Comparison of ENCODE assay signal across 25 cellular contexts in the genomic region with DNA sequence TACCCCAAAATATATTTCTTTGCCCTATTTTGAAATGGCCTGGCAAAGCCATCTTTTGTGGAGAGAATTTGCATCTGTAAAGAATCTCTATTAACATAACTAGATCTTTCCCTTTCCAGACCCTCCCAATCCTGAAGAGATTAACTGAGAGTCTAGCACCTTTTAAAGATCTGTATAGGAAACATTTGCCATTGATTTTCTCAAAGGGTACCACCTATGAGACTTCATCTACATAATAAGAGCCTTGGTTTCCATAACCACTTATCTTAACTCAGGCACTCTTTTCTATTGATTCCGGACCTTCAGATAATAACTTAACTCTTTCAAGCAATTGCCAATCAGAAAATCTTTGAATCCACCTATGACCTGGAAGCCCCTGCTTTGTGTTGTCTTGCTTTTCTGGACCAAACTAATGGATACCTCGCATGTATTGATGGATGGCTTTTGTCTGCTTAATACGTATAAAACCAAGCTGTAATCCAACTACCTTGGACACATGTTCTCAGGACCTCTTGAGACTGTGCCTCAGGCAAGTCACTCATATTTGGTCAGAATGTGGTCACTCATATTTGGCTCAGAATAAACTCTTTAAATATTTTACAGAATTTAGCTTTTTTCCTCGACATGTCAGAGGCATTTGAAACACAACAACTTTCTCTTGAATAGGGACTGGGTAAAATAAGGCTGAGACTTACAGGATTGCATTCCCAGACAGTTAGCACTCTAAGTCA. TPM values are rescaled to one million over a fixed set of nuclear protein-coding genes. Genes with fewer than 3 reads are reported as not detected.
DNase-seq lines count a peak whose midpoint lies in the region; TF ChIP-seq lines count a peak whose summit lies in the region.
"Had no signal": no experiment of that assay in that cellular context is flagged by ENCODE, and none has a peak within 500 bp of the region (broad histone marks: within the 10 kb centered on the region; RNA-seq: fewer than 3 reads in every experiment).

No MANE protein-coding gene starts in this region.

- no peaks in the 10 kb centered on the region for H3K36me3 Mint-ChIP-seq in chondrocyte (ENCODE audit: low read depth)
- H3K36me3 Mint-ChIP-seq: CD4-positive, CD25-positive, alpha-beta regulatory T cell; IgD-negative memory B cell had no signal

- no peak overlapping the region for H4K5ac ChIP-seq in mesendoderm (ENCODE audit: low read length)

- H3K23ac ChIP-seq in mesendoderm (ENCODE audit: low read length): no peak overlapping the region

- POLR2A ChIA-PET in SK-N-SH (lab: Yijun Ruan, JAX): no interaction called here

- H3K4me1 ChIP-seq in HUES64 (ENCODE audit: insufficient read depth, low read length) (peaks cover 44% of the 10 kb centered on the region), mesendoderm (ENCODE audit: control insufficient read depth, low read depth, low read length) (peaks cover 3% of the 10 kb centered on the region), GM23248 (ENCODE audit: insufficient read depth) (no peaks in the 10 kb centered on the region), SK-N-SH (ENCODE audit: control insufficient read depth in 1 of 2, insufficient read depth in 2 of 2, low read depth in 1 of 2, low read length in 1 of 2) (no peaks in the 10 kb centered on the region)

- H3K27me3 ChIP-seq in HUES64 (ENCODE audit: insufficient read depth, low read length): no peaks in the 10 kb centered on the region
- no peaks in the 10 kb centered on the region for H3K27me3 ChIP-seq in mesendoderm (ENCODE audit: insufficient read depth, low read length, poor library complexity)
- no peaks in the 10 kb centered on the region for H3K27me3 ChIP-seq in GM23248 (replicated peaks; ENCODE audit: insufficient read depth)
- no peaks in the 10 kb centered on the region for H3K27me3 ChIP-seq in SK-N-SH (ENCODE audit: insufficient read depth)
- H3K27me3 ChIP-seq: Peyer's patch had no signal

- H4K20me1 ChIP-seq in GM23248 (ENCODE audit: insufficient read depth) (no peaks in the 10 kb centered on the region), SK-N-SH (ENCODE audit: insufficient read depth) (no peaks in the 10 kb centered on the region)

- H2AK5ac ChIP-seq in mesendoderm (ENCODE audit: low read length): peak overlapping the region; percentile 92

- H3K79me1 ChIP-seq in mesendoderm (ENCODE audit: low read length): no peaks in the 10 kb centered on the region

- H3K36me3 ChIP-seq in HUES64 (ENCODE audit: insufficient read depth, low read length) (no peaks in the 10 kb centered on the region), mesendoderm (ENCODE audit: control insufficient read depth, insufficient read depth, low read length) (no peaks in the 10 kb centered on the region), GM23248 (ENCODE audit: low read depth) (no peaks in the 10 kb centered on the region), SK-N-SH (replicated peaks in 1 of 2; ENCODE audit: control insufficient read depth in 1 of 2, insufficient read depth in 2 of 2, low read length in 1 of 2) (no peaks in the 10 kb centered on the region)
- H3K36me3 ChIP-seq: Peyer's patch had no signal

- H3K4me2 ChIP-seq in mesendoderm (ENCODE audit: low read length) (no peak overlapping the region), GM23248 (ENCODE audit: unreplicated experiment) (no peak overlapping the region), SK-N-SH (no peak overlapping the region)

- H2BK5ac ChIP-seq in mesendoderm (ENCODE audit: low read length): peak overlapping the region; percentile 97

- H3K27ac Mint-ChIP-seq in chondrocyte (ENCODE audit: unreplicated experiment): peak overlapping the region; percentile 60
- H3K27ac Mint-ChIP-seq: CD4-positive, CD25-positive, alpha-beta regulatory T cell; IgD-negative memory B cell had no signal

- no peak overlapping the region for H4K8ac ChIP-seq in mesendoderm (ENCODE audit: low read depth, low read length)

- CTCF ChIA-PET in SK-N-SH (lab: Yijun Ruan, JAX): no interaction called here

- TF ChIP-seq CTCF in chondrocyte (IDR thresholded peaks at IDR 0.05) (no peak), SK-N-SH (IDR thresholded peaks at IDR 0.05) (no peak)

- H3K4ac ChIP-seq in mesendoderm (ENCODE audit: low read depth, low read length): peak overlapping the region; percentile 70

- TF ChIP-seq EP300 in SK-N-SH (IDR thresholded peaks at IDR 0.05; ENCODE audit: borderline replicate concordance in 1 of 2, low read depth in 1 of 2, low read length in 1 of 2): no peak

- H3K4me3 ChIP-seq in HUES64 (ENCODE audit: low read length) (no peak overlapping the region), mesendoderm (ENCODE audit: low read length) (no peak overlapping the region), GM23248 (no peak overlapping the region), SK-N-SH (ENCODE audit: low read depth in 2 of 2, low read length in 1 of 2) (no peak overlapping the region)
- H3K4me3 ChIP-seq: Peyer's patch had no signal

- no peaks in the 10 kb centered on the region for H3K9me2 ChIP-seq in GM23248 (ENCODE audit: insufficient read depth)
- no peaks in the 10 kb centered on the region for H3K9me2 ChIP-seq in SK-N-SH

- no peaks in the 10 kb centered on the region for H3K27me3 Mint-ChIP-seq in chondrocyte (ENCODE audit: low read depth)

- H3F3A ChIP-seq in GM23248 (ENCODE audit: insufficient read depth): no peaks in the 10 kb centered on the region
- no peaks in the 10 kb centered on the region for H3F3A ChIP-seq in SK-N-SH (replicated peaks; ENCODE audit: insufficient read depth)

- no peak overlapping the region for H2BK15ac ChIP-seq in mesendoderm (replicated peaks; ENCODE audit: low read depth)

- H3K9me3 Mint-ChIP-seq in chondrocyte (ENCODE audit: low read depth): peaks cover 5% of the 10 kb centered on the region

- H3K9ac ChIP-seq in HUES64 (ENCODE audit: low read depth, low read length): peak overlapping the region; percentile 3; the same call in 1 of the 2 replicates
- no peak overlapping the region for H3K9ac ChIP-seq in mesendoderm (ENCODE audit: low read length)
- no peak overlapping the region for H3K9ac ChIP-seq in GM23248
- H3K9ac ChIP-seq in SK-N-SH: no peak overlapping the region

- H3K4me1 Mint-ChIP-seq in chondrocyte (ENCODE audit: low read depth): peaks cover 30% of the 10 kb centered on the region
- H3K4me1 Mint-ChIP-seq: CD4-positive, CD25-positive, alpha-beta regulatory T cell; IgD-negative memory B cell had no signal

- peak overlapping the region; percentile 74 for H3K56ac ChIP-seq in mesendoderm (ENCODE audit: low read length)

- in situ Hi-C loops in GM23248 (cut with MboI): no loop called here

- TF ChIP-seq RAD21 in SK-N-SH (IDR thresholded peaks at IDR 0.05; ENCODE audit: low read length): no peak

- peak overlapping the region; percentile 79 for H3K18ac ChIP-seq in mesendoderm (ENCODE audit: low read length)

- H3K9me3 ChIP-seq in HUES64 (ENCODE audit: insufficient read depth, low read depth, low read length) (peaks cover 2% of the 10 kb centered on the region; the same call in 1 of the 2 replicates), GM23248 (ENCODE audit: low read depth) (no peaks in the 10 kb centered on the region), SK-N-SH (no peaks in the 10 kb centered on the region)
- H3K9me3 ChIP-seq: Peyer's patch had no signal

- no peak overlapping the region for H2AFZ ChIP-seq in GM23248
- no peak overlapping the region for H2AFZ ChIP-seq in SK-N-SH (ENCODE audit: low read depth)

- H3K79me2 ChIP-seq in mesendoderm (ENCODE audit: control insufficient read depth, insufficient read depth, low read length) (no peaks in the 10 kb centered on the region), GM23248 (ENCODE audit: insufficient read depth) (no peaks in the 10 kb centered on the region), SK-N-SH (ENCODE audit: insufficient read depth) (no peaks in the 10 kb centered on the region)

- DNase-seq in chondrocyte (ENCODE audit: low spot score): no peak
- peak; percentile 71 for DNase-seq in mesendoderm
- no peak for DNase-seq in GM23248
- DNase-seq in hippocampal formation (lab: John Stamatoyannopoulos, UW): no peak
- no peak for DNase-seq in SK-N-SH
- no peak for DNase-seq in NCI-H774 (lab: John Stamatoyannopoulos, UW)
- DNase-seq: CD4-positive, CD25-positive, alpha-beta regulatory T cell; COR-L47; DMS79; HCEC 1CT; NCI-H1694; NCI-H2081; NCI-H2171; NCI-H345; NCI-H524; NCI-H82; Peyer's patch had no signal

- peak overlapping the region; percentile 85 for H2BK120ac ChIP-seq in mesendoderm (ENCODE audit: low read depth, low read length)

- WGBS in HUES64: 57% methylated on average over 4 of the region's 4 CpGs
- no CpG with 5 or more reads among the region's 4 CpGs for WGBS in mesendoderm (ENCODE audit: extremely low coverage, insufficient coverage, low lambda C conversion rate)
- 40 to 47% methylated on average over 4 of the region's 4 CpGs for WGBS in GM23248 (ENCODE audit: low coverage in 1 of 2, low lambda C conversion rate in 2 of 2, missing lambda C conversion rate in 2 of 2), 2 experiments
- WGBS in SK-N-SH (ENCODE audit: low lambda C conversion rate): 11% methylated on average over 4 of the region's 4 CpGs

- H3K27ac ChIP-seq in HUES64 (ENCODE audit: low read depth, low read length) (peak overlapping the region; percentile 84), mesendoderm (ENCODE audit: low read depth, low read length) (peak overlapping the region; percentile 73), GM23248 (no peak overlapping the region), SK-N-SH (ENCODE audit: low read depth in 2 of 2, low read length in 1 of 2) (no peak overlapping the region)
- H3K27ac ChIP-seq: Peyer's patch had no signal

- H3K4me3 Mint-ChIP-seq in chondrocyte (ENCODE audit: unreplicated experiment): no peak overlapping the region
- H3K4me3 Mint-ChIP-seq: CD4-positive, CD25-positive, alpha-beta regulatory T cell; IgD-negative memory B cell had no signal

TF ChIP-seq in SK-N-SH, 30 proteins besides CTCF, POLR2A, EP300 and RAD21 (continues in another document):
- no peak for TF ChIP-seq FOXM1 (IDR thresholded peaks at IDR 0.05; ENCODE audit: low read depth)
- TF ChIP-seq SIN3A (IDR thresholded peaks at IDR 0.05; ENCODE audit: borderline replicate concordance, low read depth, low read length): no peak
- no peak for TF ChIP-seq YY1 (IDR thresholded peaks at IDR 0.05; ENCODE audit: low read depth)
- TF ChIP-seq FOSL2 (IDR thresholded peaks at IDR 0.05; ENCODE audit: borderline replicate concordance, low read depth): no peak
- TF ChIP-seq GATA2 (CRISPR knock-in tag; IDR thresholded peaks at IDR 0.05): no peak

RNA-seq across cellular contexts. Expression of a gene that starts 31.4 kb away (rescaled TPM):
- 0.40 TPM for polyA plus RNA-seq in HUES64 (2013, experiment 1 of 2)
- 0.95 TPM for polyA plus RNA-seq in HUES64 (2013, experiment 2 of 2)
- total RNA-seq in chondrocyte: not detected in 3 replicates
- polyA plus RNA-seq in mesendoderm (2013, experiment 1 of 2): 2.3 TPM
- 2.2 TPM for polyA plus RNA-seq in mesendoderm (2013, experiment 2 of 2)
- total RNA-seq in GM23248 (2014; rRNA removed; shearing (Covaris generic)): not detected in 2 replicates
- polyA plus RNA-seq in GM23248 (2016; fragmentation: Nextera tagmentation; extraction: Ambion mirVana): not detected in 2 replicates
- polyA plus RNA-seq in SK-N-SH (2012; rRNA removed): not detected in 2 replicates
- polyA plus RNA-seq in SK-N-SH (2012; cell fraction: cytosol; rRNA removed): not detected in 2 replicates
- polyA plus RNA-seq in SK-N-SH (2012; cell fraction: nucleus; rRNA removed): not detected in 2 replicates
- total RNA-seq: CD4-positive, CD25-positive, alpha-beta regulatory T cell; HT1080; MCF 10A; OCI-LY7; Peyer's patch; Right ventricle myocardium inferior; SK-MEL-5 had no signal
- polyA plus RNA-seq: BJ; CD4-positive, CD25-positive, alpha-beta regulatory T cell; IgD-negative memory B cell had no signal

Comparison
In these comparisons a context has a peak if more than half of its experiments do, and no peak if none do; other contexts are left out.
1. H3K27ac ChIP-seq: peak in HUES64 (single experiment) and mesendoderm (single experiment); none in GM23248 (single experiment) and SK-N-SH (0 of 2).